In the genomic region with DNA sequence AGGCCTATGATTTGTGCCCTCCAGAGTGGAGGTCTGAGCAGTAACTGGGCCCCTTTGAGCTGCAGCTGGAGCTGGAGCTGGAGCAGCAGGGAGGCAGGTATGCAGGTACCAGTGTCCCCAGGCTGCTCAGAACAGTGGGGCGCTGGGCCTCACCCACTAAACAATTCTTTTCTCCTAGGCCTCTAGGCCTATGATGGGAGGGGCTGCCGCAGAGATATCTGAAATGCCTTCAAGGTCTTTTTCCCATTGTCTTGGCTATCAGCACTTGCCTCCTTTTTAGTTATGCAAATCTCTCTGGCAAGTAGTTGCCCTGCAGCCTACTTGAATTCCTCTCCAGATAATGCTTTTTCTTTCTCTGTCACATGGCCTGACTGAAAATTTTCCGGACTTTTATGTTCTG, we compare ENCODE assay signal across 16 cellular contexts.
DNase-seq lines count a peak whose midpoint lies in the region; ATAC-seq and TF ChIP-seq lines count a peak whose summit lies in the region.
"Had no signal": no experiment of that assay in that cellular context is flagged by ENCODE, and none has a peak within 500 bp of the region (broad histone marks: within the 10 kb centered on the region; RNA-seq: fewer than 3 reads in every experiment).

No MANE protein-coding gene starts in this region.

- no peaks in the 10 kb centered on the region for H3K23me2 ChIP-seq in H9 (ENCODE audit: insufficient read length, low read depth, low read length, poor library complexity, severe bottlenecking)

- H3K27ac Mint-ChIP-seq in H9 (peak overlapping the region; percentile 73 to 84 (median 79); a peak in 5 of 7 replicates), endodermal cell (no peak overlapping the region)
- H3K27ac Mint-ChIP-seq: CD14-positive monocyte; CD8-positive, alpha-beta T cell had no signal

- H3K79me1 ChIP-seq in H9 (ENCODE audit: insufficient read depth, low read depth, low read length, poor library complexity, severe bottlenecking): no peaks in the 10 kb centered on the region

- no CpG with 5 or more reads among the region's 3 CpGs for WGBS in H9 (ENCODE audit: extremely low coverage, insufficient read length, low lambda C conversion rate)
- 47% methylated on average over 3 of the region's 3 CpGs for WGBS in HUES64
- WGBS in endodermal cell (ENCODE audit: insufficient coverage in 1 of 2, insufficient read length in 1 of 2), 2 experiments: 69 to 81% methylated on average over 2 to 3 of the region's 3 CpGs

- H3K27me3 ChIP-seq in H9 (ENCODE audit: insufficient read depth, low read length) (no peaks in the 10 kb centered on the region), HUES64 (ENCODE audit: insufficient read depth, low read length) (no peaks in the 10 kb centered on the region), endodermal cell (ENCODE audit: control insufficient read depth, insufficient read depth, low read length, poor library complexity, severe bottlenecking) (no peaks in the 10 kb centered on the region)

- H3K9ac ChIP-seq in H9 (ENCODE audit: extremely low read depth, insufficient read length, low read length) (no peak overlapping the region), HUES64 (ENCODE audit: low read depth, low read length) (no peak overlapping the region), endodermal cell (ENCODE audit: extremely low read depth, low read length, poor library complexity, severe bottlenecking) (no peak overlapping the region)
- H3K9ac ChIP-seq: GM23248 had no signal

- ATAC-seq in HG02610 (IDR thresholded peaks at IDR 0.05; ENCODE audit: unreplicated experiment) (no peak), Right ventricle myocardium inferior (no peak), GM18867 (IDR thresholded peaks at IDR 0.05; ENCODE audit: unreplicated experiment) (no peak)
- ATAC-seq: CD8-positive, alpha-beta T cell; HCT116 had no signal

- H2BK120ac ChIP-seq in H9 (ENCODE audit: low read depth, low read length, poor library complexity, severe bottlenecking): no peak overlapping the region

- peak; percentile 81 for DNase-seq in H9
- peak; percentile 79 for DNase-seq in endodermal cell
- peak; percentile 44 for DNase-seq in iPS-NIHi11 (ENCODE audit: low spot score)
- no peak for DNase-seq in Right ventricle myocardium inferior (ENCODE audit: missing footprints)
- no peak for DNase-seq in NCI-H446 (lab: John Stamatoyannopoulos, UW)
- DNase-seq: CD8-positive, alpha-beta T cell; COR-L47; DND-41; GF-D8; GM23248; Karpas-422 had no signal

- no peak overlapping the region for H3T11ph ChIP-seq in H9 (ENCODE audit: low read length)

- H3K36me3 Mint-ChIP-seq in H9 (ENCODE audit: insufficient read depth in 1 of 3, low read depth in 3 of 3): peaks cover 0 to 18% (median 13%) of the 10 kb centered on the region in 3 experiments; a peak in 4 of 7 replicates
- H3K36me3 Mint-ChIP-seq in endodermal cell (ENCODE audit: low read depth): peaks cover 3% of the 10 kb centered on the region
- H3K36me3 Mint-ChIP-seq: CD14-positive monocyte; CD8-positive, alpha-beta T cell had no signal

- no peak overlapping the region for H2BK20ac ChIP-seq in H9 (ENCODE audit: low read depth, low read length, poor library complexity, severe bottlenecking)

- no peak for TF ChIP-seq CTCF in H9 (conservative IDR thresholded peaks at IDR 0.05)
- no peak for TF ChIP-seq CTCF in endodermal cell (conservative IDR thresholded peaks at IDR 0.05)

- H3K4me2 ChIP-seq in H9 (ENCODE audit: insufficient read depth, insufficient read length, low read length): no peak overlapping the region

- H3K4me3 Mint-ChIP-seq in H9: no peak overlapping the region
- H3K4me3 Mint-ChIP-seq in endodermal cell: no peak overlapping the region
- H3K4me3 Mint-ChIP-seq: CD14-positive monocyte; CD8-positive, alpha-beta T cell had no signal

- H3K9me3 ChIP-seq in H9 (ENCODE audit: control insufficient read depth, low read depth, low read length): no peaks in the 10 kb centered on the region
- H3K9me3 ChIP-seq in HUES64 (ENCODE audit: insufficient read depth, low read depth, low read length): peaks cover 10% of the 10 kb centered on the region
- H3K9me3 ChIP-seq in endodermal cell (ENCODE audit: control insufficient read depth, low read length): peaks cover 28% of the 10 kb centered on the region

- H3K14ac ChIP-seq in H9 (ENCODE audit: insufficient read depth, low read length): no peak overlapping the region

- no peaks in the 10 kb centered on the region for H4K20me1 ChIP-seq in H9 (ENCODE audit: control insufficient read depth, insufficient read depth, insufficient read length)

- H2BK15ac ChIP-seq in H9 (ENCODE audit: low read depth, low read length): no peak overlapping the region

- H3K27me3 Mint-ChIP-seq in H9 (ENCODE audit: low read depth) (no peaks in the 10 kb centered on the region), endodermal cell (ENCODE audit: insufficient read depth) (no peaks in the 10 kb centered on the region)

- no peak overlapping the region for H4K5ac ChIP-seq in H9 (ENCODE audit: insufficient read length, low read depth, low read length)

- H3K27ac ChIP-seq in H9 (ENCODE audit: insufficient read length, low read depth, low read length) (no peak overlapping the region), HUES64 (ENCODE audit: low read depth, low read length) (peak overlapping the region; percentile 87; the same call in 1 of the 2 replicates), endodermal cell (ENCODE audit: low read depth, low read length) (no peak overlapping the region)
- H3K27ac ChIP-seq: GM23248 had no signal

- H3K18ac ChIP-seq in H9 (ENCODE audit: insufficient read length, low read depth, low read length): no peak overlapping the region

- no peak overlapping the region for H2AK5ac ChIP-seq in H9 (ENCODE audit: insufficient read length, low read length)

- no peak overlapping the region for H4K8ac ChIP-seq in H9 (replicated peaks; ENCODE audit: insufficient read length, low read depth, low read length)

- no peak overlapping the region for H4K91ac ChIP-seq in H9 (ENCODE audit: insufficient read length, low read depth, low read length)

- no peaks in the 10 kb centered on the region for H3K4me1 ChIP-seq in H9 (ENCODE audit: insufficient read depth, low read length)
- peaks cover 3% of the 10 kb centered on the region; the same call in 1 of the 2 replicates for H3K4me1 ChIP-seq in HUES64 (ENCODE audit: insufficient read depth, low read length)
- H3K4me1 ChIP-seq in endodermal cell (ENCODE audit: control insufficient read depth, insufficient read depth, low read length): no peaks in the 10 kb centered on the region

- H3K4ac ChIP-seq in H9 (ENCODE audit: low read depth, low read length): no peak overlapping the region

- no peak overlapping the region for H3K4me3 ChIP-seq in HUES64 (ENCODE audit: low read length)
- H3K4me3 ChIP-seq in endodermal cell (ENCODE audit: low read length): peak overlapping the region; percentile 43
- H3K4me3 ChIP-seq: GM23248 had no signal

- no peak overlapping the region for H3K56ac ChIP-seq in H9 (ENCODE audit: insufficient read length, low read depth, low read length)

- peaks cover 26 to 27% of the 10 kb centered on the region in 2 experiments for H3K9me3 Mint-ChIP-seq in H9
- peaks cover 36% of the 10 kb centered on the region for H3K9me3 Mint-ChIP-seq in endodermal cell

- intact Hi-C loops in Right ventricle myocardium inferior (cut with DNase I): no loop called here

- H2BK5ac ChIP-seq in H9 (ENCODE audit: insufficient read length, low read length): no peak overlapping the region

- no peak overlapping the region for H2AFZ ChIP-seq in H9 (ENCODE audit: low read length)
- H2AFZ ChIP-seq: GM23248 had no signal

- H3K4me1 Mint-ChIP-seq in H9 (peaks cover 10 to 23% of the 10 kb centered on the region in 2 experiments), endodermal cell (no peaks in the 10 kb centered on the region)
- H3K4me1 Mint-ChIP-seq: CD14-positive monocyte had no signal

- H3K79me2 ChIP-seq in H9 (ENCODE audit: insufficient read depth, low read length): no peaks in the 10 kb centered on the region

- H2BK12ac ChIP-seq in H9 (ENCODE audit: insufficient read length, low read depth, low read length): no peak overlapping the region

- H3K23ac ChIP-seq in H9 (ENCODE audit: insufficient read length, low read depth, low read length): no peak overlapping the region

- no peaks in the 10 kb centered on the region for H3K36me3 ChIP-seq in HUES64 (ENCODE audit: insufficient read depth, low read length)
- H3K36me3 ChIP-seq in endodermal cell (ENCODE audit: control insufficient read depth, insufficient read depth, low read length): no peaks in the 10 kb centered on the region

Comparison
In these comparisons a context has a peak if more than half of its experiments do, and no peak if none do; other contexts are left out.
1. DNase-seq: peak in H9 (single experiment), endodermal cell (single experiment) and iPS-NIHi11 (single experiment); none in Right ventricle myocardium inferior (single experiment) and NCI-H446 (0 of 2).